In the genomic region with DNA sequence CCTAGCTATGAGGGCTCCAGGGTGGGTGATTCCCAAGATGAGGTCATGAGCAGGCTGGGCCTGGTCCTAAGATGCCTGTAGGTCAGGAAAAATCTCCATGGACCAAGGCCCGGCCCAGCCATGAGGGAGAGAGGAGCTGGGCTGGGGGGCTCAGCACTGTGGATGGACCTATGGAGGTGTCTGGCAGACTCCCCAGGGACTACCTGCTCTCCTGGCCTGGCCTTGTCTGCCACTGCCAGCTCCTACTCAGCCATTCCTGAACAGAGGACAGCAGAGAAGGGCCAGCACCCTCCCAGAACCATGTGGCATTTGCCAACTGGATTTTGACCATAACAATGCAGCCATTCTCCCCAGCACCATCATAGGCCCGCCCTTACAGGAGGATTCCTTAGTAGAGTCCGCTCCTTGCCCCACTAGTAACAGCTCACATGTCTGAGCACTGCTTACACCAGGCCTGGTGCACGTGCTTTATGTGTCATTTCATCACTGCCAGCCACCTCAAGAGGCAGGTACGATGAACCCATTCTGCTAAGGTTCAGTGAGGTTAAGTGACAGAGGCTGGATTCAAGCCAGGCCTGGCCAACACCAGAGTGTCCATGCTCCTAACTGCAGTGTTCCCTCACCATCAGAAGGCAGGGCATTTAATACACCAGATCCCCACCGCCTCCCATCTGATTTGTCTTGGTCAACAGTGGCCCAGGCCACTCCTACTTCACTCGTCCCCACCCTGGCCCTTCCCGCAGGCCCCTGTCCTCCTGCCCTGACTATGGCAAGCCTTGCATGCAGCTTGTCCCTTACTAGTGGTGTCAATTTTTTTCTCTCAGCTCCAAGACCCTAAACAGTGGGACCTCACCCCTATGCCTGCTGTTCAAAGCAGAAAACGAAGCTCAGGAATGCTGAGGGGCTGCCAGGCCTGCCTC, we compare ENCODE assay signal across 1 cellular context.
TF ChIP-seq lines count a peak whose summit lies in the region.

No MANE protein-coding gene starts in this region.

TF ChIP-seq in K562, 482 proteins besides CTCF, POLR2A, EP300 and RAD21:
- TF ChIP-seq FOXP1 (CRISPR knock-in tag; IDR thresholded peaks at IDR 0.05) (no peak), RBM22 (IDR thresholded peaks at IDR 0.05; ENCODE audit: low read depth, low read length, poor library complexity, severe bottlenecking) (no peak), NFATC3 (IDR thresholded peaks at IDR 0.05) (no peak), ZNF778 (CRISPR knock-in tag; IDR thresholded peaks at IDR 0.05) (no peak), ARID2 (IDR thresholded peaks at IDR 0.05) (no peak)
- TF ChIP-seq, protein P1, sequence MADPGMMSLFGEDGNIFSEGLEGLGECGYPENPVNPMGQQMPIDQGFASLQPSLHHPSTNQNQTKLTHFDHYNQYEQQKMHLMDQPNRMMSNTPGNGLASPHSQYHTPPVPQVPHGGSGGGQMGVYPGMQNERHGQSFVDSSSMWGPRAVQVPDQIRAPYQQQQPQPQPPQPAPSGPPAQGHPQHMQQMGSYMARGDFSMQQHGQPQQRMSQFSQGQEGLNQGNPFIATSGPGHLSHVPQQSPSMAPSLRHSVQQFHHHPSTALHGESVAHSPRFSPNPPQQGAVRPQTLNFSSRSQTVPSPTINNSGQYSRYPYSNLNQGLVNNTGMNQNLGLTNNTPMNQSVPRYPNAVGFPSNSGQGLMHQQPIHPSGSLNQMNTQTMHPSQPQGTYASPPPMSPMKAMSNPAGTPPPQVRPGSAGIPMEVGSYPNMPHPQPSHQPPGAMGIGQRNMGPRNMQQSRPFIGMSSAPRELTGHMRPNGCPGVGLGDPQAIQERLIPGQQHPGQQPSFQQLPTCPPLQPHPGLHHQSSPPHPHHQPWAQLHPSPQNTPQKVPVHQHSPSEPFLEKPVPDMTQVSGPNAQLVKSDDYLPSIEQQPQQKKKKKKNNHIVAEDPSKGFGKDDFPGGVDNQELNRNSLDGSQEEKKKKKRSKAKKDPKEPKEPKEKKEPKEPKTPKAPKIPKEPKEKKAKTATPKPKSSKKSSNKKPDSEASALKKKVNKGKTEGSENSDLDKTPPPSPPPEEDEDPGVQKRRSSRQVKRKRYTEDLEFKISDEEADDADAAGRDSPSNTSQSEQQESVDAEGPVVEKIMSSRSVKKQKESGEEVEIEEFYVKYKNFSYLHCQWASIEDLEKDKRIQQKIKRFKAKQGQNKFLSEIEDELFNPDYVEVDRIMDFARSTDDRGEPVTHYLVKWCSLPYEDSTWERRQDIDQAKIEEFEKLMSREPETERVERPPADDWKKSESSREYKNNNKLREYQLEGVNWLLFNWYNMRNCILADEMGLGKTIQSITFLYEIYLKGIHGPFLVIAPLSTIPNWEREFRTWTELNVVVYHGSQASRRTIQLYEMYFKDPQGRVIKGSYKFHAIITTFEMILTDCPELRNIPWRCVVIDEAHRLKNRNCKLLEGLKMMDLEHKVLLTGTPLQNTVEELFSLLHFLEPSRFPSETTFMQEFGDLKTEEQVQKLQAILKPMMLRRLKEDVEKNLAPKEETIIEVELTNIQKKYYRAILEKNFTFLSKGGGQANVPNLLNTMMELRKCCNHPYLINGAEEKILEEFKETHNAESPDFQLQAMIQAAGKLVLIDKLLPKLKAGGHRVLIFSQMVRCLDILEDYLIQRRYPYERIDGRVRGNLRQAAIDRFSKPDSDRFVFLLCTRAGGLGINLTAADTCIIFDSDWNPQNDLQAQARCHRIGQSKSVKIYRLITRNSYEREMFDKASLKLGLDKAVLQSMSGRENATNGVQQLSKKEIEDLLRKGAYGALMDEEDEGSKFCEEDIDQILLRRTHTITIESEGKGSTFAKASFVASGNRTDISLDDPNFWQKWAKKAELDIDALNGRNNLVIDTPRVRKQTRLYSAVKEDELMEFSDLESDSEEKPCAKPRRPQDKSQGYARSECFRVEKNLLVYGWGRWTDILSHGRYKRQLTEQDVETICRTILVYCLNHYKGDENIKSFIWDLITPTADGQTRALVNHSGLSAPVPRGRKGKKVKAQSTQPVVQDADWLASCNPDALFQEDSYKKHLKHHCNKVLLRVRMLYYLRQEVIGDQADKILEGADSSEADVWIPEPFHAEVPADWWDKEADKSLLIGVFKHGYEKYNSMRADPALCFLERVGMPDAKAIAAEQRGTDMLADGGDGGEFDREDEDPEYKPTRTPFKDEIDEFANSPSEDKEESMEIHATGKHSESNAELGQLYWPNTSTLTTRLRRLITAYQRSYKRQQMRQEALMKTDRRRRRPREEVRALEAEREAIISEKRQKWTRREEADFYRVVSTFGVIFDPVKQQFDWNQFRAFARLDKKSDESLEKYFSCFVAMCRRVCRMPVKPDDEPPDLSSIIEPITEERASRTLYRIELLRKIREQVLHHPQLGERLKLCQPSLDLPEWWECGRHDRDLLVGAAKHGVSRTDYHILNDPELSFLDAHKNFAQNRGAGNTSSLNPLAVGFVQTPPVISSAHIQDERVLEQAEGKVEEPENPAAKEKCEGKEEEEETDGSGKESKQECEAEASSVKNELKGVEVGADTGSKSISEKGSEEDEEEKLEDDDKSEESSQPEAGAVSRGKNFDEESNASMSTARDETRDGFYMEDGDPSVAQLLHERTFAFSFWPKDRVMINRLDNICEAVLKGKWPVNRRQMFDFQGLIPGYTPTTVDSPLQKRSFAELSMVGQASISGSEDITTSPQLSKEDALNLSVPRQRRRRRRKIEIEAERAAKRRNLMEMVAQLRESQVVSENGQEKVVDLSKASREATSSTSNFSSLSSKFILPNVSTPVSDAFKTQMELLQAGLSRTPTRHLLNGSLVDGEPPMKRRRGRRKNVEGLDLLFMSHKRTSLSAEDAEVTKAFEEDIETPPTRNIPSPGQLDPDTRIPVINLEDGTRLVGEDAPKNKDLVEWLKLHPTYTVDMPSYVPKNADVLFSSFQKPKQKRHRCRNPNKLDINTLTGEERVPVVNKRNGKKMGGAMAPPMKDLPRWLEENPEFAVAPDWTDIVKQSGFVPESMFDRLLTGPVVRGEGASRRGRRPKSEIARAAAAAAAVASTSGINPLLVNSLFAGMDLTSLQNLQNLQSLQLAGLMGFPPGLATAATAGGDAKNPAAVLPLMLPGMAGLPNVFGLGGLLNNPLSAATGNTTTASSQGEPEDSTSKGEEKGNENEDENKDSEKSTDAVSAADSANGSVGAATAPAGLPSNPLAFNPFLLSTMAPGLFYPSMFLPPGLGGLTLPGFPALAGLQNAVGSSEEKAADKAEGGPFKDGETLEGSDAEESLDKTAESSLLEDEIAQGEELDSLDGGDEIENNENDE (IDR thresholded peaks at IDR 0.05; ENCODE audit: low read depth, low read length) = no peak
- TF ChIP-seq, protein P2, sequence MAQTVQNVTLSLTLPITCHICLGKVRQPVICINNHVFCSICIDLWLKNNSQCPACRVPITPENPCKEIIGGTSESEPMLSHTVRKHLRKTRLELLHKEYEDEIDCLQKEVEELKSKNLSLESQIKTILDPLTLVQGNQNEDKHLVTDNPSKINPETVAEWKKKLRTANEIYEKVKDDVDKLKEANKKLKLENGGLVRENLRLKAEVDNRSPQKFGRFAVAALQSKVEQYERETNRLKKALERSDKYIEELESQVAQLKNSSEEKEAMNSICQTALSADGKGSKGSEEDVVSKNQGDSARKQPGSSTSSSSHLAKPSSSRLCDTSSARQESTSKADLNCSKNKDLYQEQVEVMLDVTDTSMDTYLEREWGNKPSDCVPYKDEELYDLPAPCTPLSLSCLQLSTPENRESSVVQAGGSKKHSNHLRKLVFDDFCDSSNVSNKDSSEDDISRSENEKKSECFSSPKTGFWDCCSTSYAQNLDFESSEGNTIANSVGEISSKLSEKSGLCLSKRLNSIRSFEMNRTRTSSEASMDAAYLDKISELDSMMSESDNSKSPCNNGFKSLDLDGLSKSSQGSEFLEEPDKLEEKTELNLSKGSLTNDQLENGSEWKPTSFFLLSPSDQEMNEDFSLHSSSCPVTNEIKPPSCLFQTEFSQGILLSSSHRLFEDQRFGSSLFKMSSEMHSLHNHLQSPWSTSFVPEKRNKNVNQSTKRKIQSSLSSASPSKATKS (CRISPR knock-in tag; IDR thresholded peaks at IDR 0.05) = no peak
